In the genomic region with DNA sequence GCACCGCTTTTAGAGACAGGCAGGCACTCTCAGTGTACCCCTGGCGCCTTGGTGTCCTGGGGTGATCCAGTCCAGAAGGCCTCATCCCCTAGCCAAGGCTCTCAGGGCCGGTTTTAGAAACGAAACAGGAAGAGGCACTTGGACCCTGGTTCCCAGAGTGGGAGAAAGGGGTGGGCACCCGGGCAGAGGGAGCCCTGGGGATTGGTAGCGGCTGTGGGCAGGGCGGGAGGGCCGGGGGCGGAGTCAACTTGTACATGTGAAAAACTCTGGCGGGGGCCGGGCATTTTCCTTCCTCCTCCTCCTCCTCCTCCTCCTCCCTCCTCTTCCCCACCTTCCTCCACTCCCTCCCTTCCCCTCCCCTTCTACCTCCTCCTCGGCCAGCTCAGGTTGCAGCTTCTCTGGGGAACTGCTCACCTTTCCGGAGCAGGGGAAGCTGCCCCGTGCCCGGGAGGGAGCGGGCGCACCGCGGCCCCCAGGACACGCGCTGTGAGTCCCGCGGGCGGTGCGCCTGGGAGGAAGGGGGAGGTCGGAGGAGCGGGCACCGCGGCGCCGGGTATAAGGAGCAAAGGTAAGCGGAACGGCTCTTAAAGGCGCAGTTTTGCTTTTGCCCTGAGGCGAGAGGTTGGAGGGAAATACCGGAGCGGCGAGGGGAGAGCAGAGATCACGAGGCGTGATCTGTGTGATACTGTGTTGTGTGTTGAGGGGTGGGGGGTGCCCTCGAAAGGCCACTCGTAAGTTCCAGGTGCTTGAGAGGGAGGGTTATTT, we compare ENCODE assay signal across 8 cellular contexts. TPM values are rescaled to one million over a fixed set of nuclear protein-coding genes. Genes with fewer than 3 reads are reported as not detected.
DNase-seq lines count a peak whose midpoint lies in the region; ATAC-seq, FAIRE-seq and TF ChIP-seq lines count a peak whose summit lies in the region.

A gene (plus strand): TSS at position 359 of the 765 bp plus-strand sequence. CDS start 18,499 bp downstream, outside the sequence.

- CTCF ChIA-PET in HepG2 (lab: Yijun Ruan, JAX; ENCODE audit: low intra/inter-chr PET ratio, low total read pairs): interaction anchor here (1.1 kb wide), 1 partner anchor 20 kb away, joined by 4 read pairs; no protein-coding TSS in a partner anchor

- peak within 1 kb of the TSS; percentile 100 for H3K4me2 ChIP-seq in HepG2 (ENCODE audit: low read depth, low read length)

- peak; percentile 60 for DNase-seq in EH (ENCODE audit: low read depth)
- DNase-seq in NCI-H146 treated with DMSO at 0.1 percent for 48 hours (lab: John Stamatoyannopoulos, UW; ENCODE audit: unreplicated experiment): peak; percentile 65
- DNase-seq in WERI-Rb-1: peak; percentile 87
- peak; percentile 95 for DNase-seq in colonic mucosa
- peak; percentile 78 for DNase-seq in HepG2 (ENCODE audit: low spot score)
- DNase-seq in stimulated activated CD4-positive, alpha-beta T cell treated with anti-CD3 and anti-CD28 coated beads, Interleukin-4, amount 100 ng/mL, for 24 hours: peak; percentile 32

- H3K4me3 ChIP-seq in WERI-Rb-1 (ENCODE audit: low read depth, low read length): peak within 1 kb of the TSS; percentile 55
- H3K4me3 ChIP-seq in colonic mucosa: peak within 1 kb of the TSS; percentile 57
- H3K4me3 ChIP-seq in HepG2 (replicated peaks in 1 of 3; ENCODE audit: insufficient read depth in 1 of 3, low read depth in 2 of 3, low read length in 3 of 3): peak within 1 kb of the TSS; percentile 69 to 83 (median 71)

- POLR2A ChIA-PET in HepG2 (lab: Yijun Ruan, JAX): interaction anchor here (1.0 to 2.2 kb wide), 3 partner anchors 11 to 19 kb away, joined by 3 to 12 read pairs (median 4); no protein-coding TSS in a partner anchor

- no peaks in the 10 kb centered on the region for H3K36me3 ChIP-seq in WERI-Rb-1
- no peaks in the 10 kb centered on the region for H3K36me3 ChIP-seq in colonic mucosa
- H3K36me3 ChIP-seq in HepG2 (replicated peaks in 1 of 2; ENCODE audit: control insufficient read depth in 1 of 2, insufficient read depth in 2 of 2, low read length in 2 of 2): no peaks in the 10 kb centered on the region

- peak; percentile 49 to 65; a peak in 3 of 4 replicates for TF ChIP-seq POLR2A in HepG2 (IDR thresholded peaks at IDR 0.05; ENCODE audit: insufficient read depth in 1 of 2, low read depth in 2 of 2, low read length in 2 of 2)

- no peak for TF ChIP-seq RAD21 in HepG2 (CRISPR knock-in tag; IDR thresholded peaks at IDR 0.05)

- TF ChIP-seq CTCF in WERI-Rb-1 (IDR thresholded peaks at IDR 0.05; ENCODE audit: low read depth, low read length): no peak
- no peak for TF ChIP-seq CTCF in colonic mucosa (IDR thresholded peaks at IDR 0.05)
- TF ChIP-seq CTCF in HepG2 (CRISPR knock-in tag; IDR thresholded peaks at IDR 0.05): no peak

- no peaks in the 10 kb centered on the region for H3K9me3 ChIP-seq in WERI-Rb-1 (ENCODE audit: severe bottlenecking)
- no peaks in the 10 kb centered on the region for H3K9me3 ChIP-seq in colonic mucosa
- H3K9me3 ChIP-seq in HepG2 (ENCODE audit: low read length): no peaks in the 10 kb centered on the region

- H3K27ac ChIP-seq in WERI-Rb-1: peak within 1 kb of the TSS; percentile 34
- H3K27ac ChIP-seq in colonic mucosa: no peak within 1 kb of the TSS
- H3K27ac ChIP-seq in HepG2 (ENCODE audit: extremely low read length, insufficient read depth, low read length): peak within 1 kb of the TSS; percentile 76

- FAIRE-seq in HepG2 (lab: Jason Lieb, UNC): peak; percentile 26

- TF ChIP-seq EP300 in HepG2 (IDR thresholded peaks at IDR 0.05; ENCODE audit: low read depth in 2 of 2, low read length in 2 of 2) (0 out of 4 replicates have a peak, but pooled peaks of 1 of the 2 experiments have one; percentile 4), HepG2 (CRISPR knock-in tag; IDR thresholded peaks at IDR 0.05; ENCODE audit: borderline replicate concordance) (no peak)

- WGBS in HepG2 (ENCODE audit: low lambda C conversion rate): under 1% methylated on average over 30 of the region's 42 CpGs

- BruUV-seq in HepG2 (replicated peaks; lab: Mats Ljungman, UMichigan): TSS peak; percentile 65

- H3K27me3 ChIP-seq in WERI-Rb-1 (ENCODE audit: insufficient read depth, low read depth, severe bottlenecking) (no peaks in the 10 kb centered on the region), colonic mucosa (no peaks in the 10 kb centered on the region), HepG2 (ENCODE audit: control insufficient read depth in 1 of 2, insufficient read depth in 2 of 2, low read length in 2 of 2) (no peaks in the 10 kb centered on the region; a peak in 1 of 5 replicates)

- H4K20me1 ChIP-seq in HepG2 (ENCODE audit: insufficient read depth, low read length): no peaks in the 10 kb centered on the region

- H2AFZ ChIP-seq in HepG2 (ENCODE audit: low read length): no peak within 1 kb of the TSS

- ATAC-seq in HepG2 (peak; percentile 79), HG03432 (IDR thresholded peaks at IDR 0.05; ENCODE audit: unreplicated experiment) (no peak), HG02885 (IDR thresholded peaks at IDR 0.05; ENCODE audit: poor library complexity, unreplicated experiment) (no peak)

- H3K9ac ChIP-seq in colonic mucosa (ENCODE audit: low read depth in 2 of 2, low read length in 2 of 2) (peak within 1 kb of the TSS; percentile 74 to 94), HepG2 (ENCODE audit: insufficient read depth, low read depth, low read length) (peak within 1 kb of the TSS; percentile 75)

- peaks cover 15% of the 10 kb centered on the region for H3K79me2 ChIP-seq in HepG2 (ENCODE audit: insufficient read depth, low read length)

- intact Hi-C loops in colonic mucosa (cut with DNase I): no loop called here
- intact Hi-C loops in HepG2 (cut with micrococcal nuclease; ENCODE audit: unreplicated experiment): loop anchor here (1.0 kb wide), 1 partner anchor 12 kb away; no protein-coding TSS in a partner anchor

- H3K4me1 ChIP-seq in colonic mucosa (peaks cover 5% of the 10 kb centered on the region), HepG2 (ENCODE audit: insufficient read depth, low read length) (peaks cover 84% of the 10 kb centered on the region)

- in situ Hi-C loops in HepG2 (cut with HindIII; ENCODE audit: extremely low pct_ligation_motif_present, low pct_unique_long_range_greater_than_20kb): no loop called here

TF ChIP-seq in HepG2, 621 proteins besides CTCF, POLR2A, EP300 and RAD21 (continues in another document):
- TF ChIP-seq FOXC1 (CRISPR knock-in tag; IDR thresholded peaks at IDR 0.05; ENCODE audit: borderline replicate concordance) (peak; percentile 70; the same call in 1 of the 2 replicates), ZFP62 (CRISPR knock-in tag; IDR thresholded peaks at IDR 0.05) (no peak), MAFF (IDR thresholded peaks at IDR 0.05; ENCODE audit: low read depth, low read length) (no peak), U2AF1 (optimal IDR thresholded peaks at IDR 0.05; ENCODE audit: low read depth, low read length) (no peak), ZNF383 (CRISPR knock-in tag; IDR thresholded peaks at IDR 0.05; ENCODE audit: borderline replicate concordance) (no peak), ZSCAN22 (CRISPR knock-in tag; IDR thresholded peaks at IDR 0.05) (no peak), FOSL2 (CRISPR knock-in tag; IDR thresholded peaks at IDR 0.05) (no peak)

RNA-seq across cellular contexts. Expression of the gene that starts here (rescaled TPM):
- total RNA-seq in colonic mucosa (10 to 100 TPM; 27.9 to 46.0 TPM), HepG2 (2016; rRNA removed; fragmentation: Illumina TruSeq; extraction: Trizol) (3.2 and 6.4 TPM in 2 replicates)
- total RNA-seq in HepG2 (2016; cell fraction: cytosol; rRNA removed; fragmentation: Illumina TruSeq; extraction: Trizol; ENCODE audit: low read depth): 10.6 and 10.7 TPM in 2 replicates
- total RNA-seq in HepG2 (2016; cell fraction: insoluble cytoplasmic fraction; rRNA removed; fragmentation: Illumina TruSeq; extraction: Trizol): 3.6 and 7.0 TPM in 2 replicates
- total RNA-seq in HepG2 (2016; cell fraction: membrane; rRNA removed; fragmentation: Illumina TruSeq; extraction: Trizol): 8.3 and 10.4 TPM in 2 replicates
- total RNA-seq in HepG2 (2016; cell fraction: nucleus; rRNA removed; fragmentation: Illumina TruSeq; extraction: Trizol): 8.2 and 10.1 TPM in 2 replicates
- polyA plus RNA-seq in HepG2 (2011; rRNA removed): 38.8 and 45.3 TPM in 2 replicates
- 13.0 and 14.8 TPM in 2 replicates for polyA plus RNA-seq in HepG2 (2011; cell fraction: cytosol; rRNA removed)
- polyA plus RNA-seq in HepG2 (2011; cell fraction: nucleus; rRNA removed): 224 and 255 TPM in 2 replicates
- 53.5 and 54.3 TPM in 2 replicates for polyA plus RNA-seq in HepG2 (2012)
- polyA plus RNA-seq in HepG2 (2016; cell fraction: cytosol; fragmentation: Illumina TruSeq; extraction: Trizol; ENCODE audit: low read depth): 5.2 and 5.9 TPM in 2 replicates
- 6.0 and 9.4 TPM in 2 replicates for polyA plus RNA-seq in HepG2 (2016; cell fraction: insoluble cytoplasmic fraction; fragmentation: Illumina TruSeq; extraction: Trizol; ENCODE audit: low read depth)
- polyA plus RNA-seq in HepG2 (2016; cell fraction: membrane; fragmentation: Illumina TruSeq; extraction: Trizol; ENCODE audit: low read depth): 11.2 and 12.4 TPM in 2 replicates
- 33.1 and 35.8 TPM in 2 replicates for polyA plus RNA-seq in HepG2 (2016; cell fraction: nucleus; fragmentation: Illumina TruSeq; extraction: Trizol; ENCODE audit: insufficient read depth, low read depth)
- polyA minus RNA-seq in HepG2 (2011; rRNA and poly(A)+ RNA removed; ENCODE audit: low replicate concordance): 11.0 and 29.7 TPM in 2 replicates
- polyA minus RNA-seq in HepG2 (2011; cell fraction: cytosol; rRNA and poly(A)+ RNA removed): 14.7 and 23.4 TPM in 2 replicates
- polyA minus RNA-seq in HepG2 (2011; cell fraction: nucleus; rRNA and poly(A)+ RNA removed): 47.0 and 52.3 TPM in 2 replicates

Comparison
In these comparisons a context has a peak if more than half of its experiments do, and no peak if none do; other contexts are left out.
1. DNase-seq: peak in every context shown above with its lines; median percentile 95 in colonic mucosa; 87 in WERI-Rb-1; 78 in HepG2; 65 in NCI-H146 treated with DMSO at 0.1 percent for 48 hours; 60 in EH; 32 in stimulated activated CD4-positive, alpha-beta T cell treated with anti-CD3 and anti-CD28 coated beads, Interleukin-4, amount 100 ng/mL, for 24 hours.